Comparison of ENCODE assay signal across 15 cellular contexts in the genomic region with DNA sequence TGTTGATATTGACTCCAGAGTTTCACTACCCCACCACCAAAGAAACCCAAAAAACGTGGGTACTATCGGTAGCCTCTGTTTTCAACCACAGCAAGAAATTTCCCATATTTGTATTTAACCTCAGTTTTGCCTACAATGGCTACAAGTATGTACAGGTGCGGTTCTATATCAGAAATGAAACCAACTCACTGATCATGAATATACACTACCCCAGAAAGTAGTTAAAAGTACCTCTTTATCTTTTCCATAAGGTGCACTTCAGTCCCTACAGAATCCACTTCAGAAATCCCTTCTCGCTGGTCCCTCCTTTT.
DNase-seq lines count a peak whose midpoint lies in the region; ATAC-seq, FAIRE-seq and TF ChIP-seq lines count a peak whose summit lies in the region.
"Had no signal": no experiment of that assay in that cellular context is flagged by ENCODE, and none has a peak within 500 bp of the region (broad histone marks: within the 10 kb centered on the region; RNA-seq: fewer than 3 reads in every experiment).

No MANE protein-coding gene starts in this region.

- no peaks in the 10 kb centered on the region for H3K27me3 Mint-ChIP-seq in T-helper 17 cell

- no peak for DNase-seq in keratinocyte (ENCODE audit: low read depth, low spot score)
- no peak for DNase-seq in T-helper 17 cell
- no peak for DNase-seq in stimulated activated naive CD4-positive, alpha-beta T cell treated with Interleukin-2 at 50 U/mL for 16 hours (lab: John Stamatoyannopoulos, UW)
- no peak for DNase-seq in activated naive CD4-positive, alpha-beta T cell treated with anti-CD3 and anti-CD28 coated beads, Interleukin-2, amount 50 U/mL, for 72 hours (ENCODE audit: low spot score in 2 of 2)
- DNase-seq: amygdala, cortex of kidney, H7, lower lobe of right lung, NCI-H226 had no signal

- H3K4me1 Mint-ChIP-seq in T-helper 17 cell, result peaks cover 4% of the 10 kb centered on the region

- H3K27me3 ChIP-seq in keratinocyte (ENCODE audit: control insufficient read depth, extremely low read depth, insufficient read depth, low read length), result no peaks in the 10 kb centered on the region
- H3K27me3 ChIP-seq: BLaER1 had no signal

- FAIRE-seq in keratinocyte (lab: Jason Lieb, UNC), result peak; percentile 44

- no peak overlapping the region for H3K27ac Mint-ChIP-seq in T-helper 17 cell
- no peak overlapping the region for H3K27ac Mint-ChIP-seq in activated naive CD4-positive, alpha-beta T cell treated with anti-CD3 and anti-CD28 coated beads, Interleukin-2, amount 50 U/mL, for 72 hours

- peaks cover 3% of the 10 kb centered on the region for H3K36me3 Mint-ChIP-seq in T-helper 17 cell (ENCODE audit: low read depth)
- H3K36me3 Mint-ChIP-seq in activated naive CD4-positive, alpha-beta T cell treated with anti-CD3 and anti-CD28 coated beads, Interleukin-2, amount 50 U/mL, for 72 hours, result peaks cover 0 to 11% of the 10 kb centered on the region in 2 donors

- no peak overlapping the region for H3K27ac ChIP-seq in keratinocyte (ENCODE audit: control insufficient read depth, insufficient read depth, low read length)
- H3K27ac ChIP-seq: BLaER1, lower lobe of right lung had no signal

- no peaks in the 10 kb centered on the region for H3K79me2 ChIP-seq in keratinocyte (ENCODE audit: control insufficient read depth, insufficient read depth, low read length)

- dilution Hi-C loops in keratinocyte (cut with MboI; ENCODE audit: extremely low pct_ligation_motif_present, low sequenced_read_pairs), result no loop called here

- H3K9me1 ChIP-seq in keratinocyte (ENCODE audit: control insufficient read depth, extremely low read depth, insufficient read depth, low read length), result no peaks in the 10 kb centered on the region

- H3K9ac ChIP-seq in keratinocyte (ENCODE audit: control insufficient read depth, extremely low read depth, insufficient read depth, low read length), result no peak overlapping the region
- H3K9ac ChIP-seq: BLaER1 had no signal

- H3K36me3 ChIP-seq in keratinocyte (ENCODE audit: control insufficient read depth in 2 of 2, extremely low read depth in 1 of 2, insufficient read depth in 2 of 2, low read length in 2 of 2), result no peaks in the 10 kb centered on the region
- H3K36me3 ChIP-seq: BLaER1, lower lobe of right lung had no signal

- H3K9me3 Mint-ChIP-seq in activated naive CD4-positive, alpha-beta T cell treated with anti-CD3 and anti-CD28 coated beads, Interleukin-2, amount 50 U/mL, for 72 hours, result no peaks in the 10 kb centered on the region

- no peak for TF ChIP-seq CTCF in keratinocyte (optimal IDR thresholded peaks at IDR 0.05 in 1 of 3, IDR thresholded peaks at IDR 0.05 in 1 of 3, conservative IDR thresholded peaks at IDR 0.05 in 1 of 3; ENCODE audit: extremely low read depth in 1 of 3, insufficient read depth in 2 of 3, low read length in 3 of 3)

- peaks cover 3% of the 10 kb centered on the region for H3K4me1 ChIP-seq in keratinocyte (ENCODE audit: control insufficient read depth, extremely low read depth, insufficient read depth, low read length)

- H3K9me3 ChIP-seq in keratinocyte (ENCODE audit: control insufficient read depth, low read depth, low read length), result no peaks in the 10 kb centered on the region
- no peaks in the 10 kb centered on the region for H3K9me3 ChIP-seq in T-helper 17 cell (ENCODE audit: control insufficient read depth, low read length, poor library complexity, severe bottlenecking)
- H3K9me3 ChIP-seq: BLaER1, lower lobe of right lung had no signal

- H3K4me3 ChIP-seq in keratinocyte (ENCODE audit: control insufficient read depth in 2 of 3, extremely low read depth in 1 of 3, insufficient read depth in 2 of 3, low read depth in 1 of 3, low read length in 3 of 3), result no peak overlapping the region
- H3K4me3 ChIP-seq: BLaER1, lower lobe of right lung had no signal

- H3K4me3 Mint-ChIP-seq in T-helper 17 cell, result no peak overlapping the region

- ATAC-seq in GM18909 (IDR thresholded peaks at IDR 0.05; ENCODE audit: poor library complexity, unreplicated experiment), result peak; percentile 71
- ATAC-seq in GM21723 (IDR thresholded peaks at IDR 0.05; ENCODE audit: unreplicated experiment), result peak; percentile 81
- peak; percentile 72 for ATAC-seq in HG03108 (IDR thresholded peaks at IDR 0.05; ENCODE audit: unreplicated experiment)
- no peak for ATAC-seq in T-helper 17 cell
- no peak for ATAC-seq in GM19328 (IDR thresholded peaks at IDR 0.05; ENCODE audit: unreplicated experiment)
- no peak for ATAC-seq in activated naive CD4-positive, alpha-beta T cell treated with anti-CD3 and anti-CD28 coated beads, Interleukin-2, amount 50 U/mL, for 72 hours
- ATAC-seq: lower lobe of right lung, SK-N-SH treated with all-trans-retinoic acid at 6 μM for 48 hours had no signal

- no peak overlapping the region for H2AFZ ChIP-seq in keratinocyte (ENCODE audit: control insufficient read depth, low read length)

- H3K4me2 ChIP-seq in keratinocyte (ENCODE audit: control insufficient read depth, extremely low read depth, insufficient read depth, low read depth, low read length), result no peak overlapping the region
- H3K4me2 ChIP-seq: BLaER1 had no signal

- H4K20me1 ChIP-seq in keratinocyte (ENCODE audit: control insufficient read depth, extremely low read depth, insufficient read depth, low read length), result no peaks in the 10 kb centered on the region
- H4K20me1 ChIP-seq: BLaER1 had no signal

Comparison
In these comparisons a context has a peak if more than half of its experiments do, and no peak if none do; other contexts are left out.
1. ATAC-seq: peak in GM18909 (single experiment), GM21723 (single experiment) and HG03108 (single experiment); none in T-helper 17 cell (single experiment), GM19328 (single experiment) and activated naive CD4-positive, alpha-beta T cell treated with anti-CD3 and anti-CD28 coated beads, Interleukin-2, amount 50 U/mL, for 72 hours (0 of 2).